Comparison of ENCODE assay signal across 28 cellular contexts in genomic region chr7:158461824-158462223, GRCh38.
"Had no signal": no experiment of that assay in that cellular context is flagged by ENCODE, and none has a peak within 500 bp of the region (broad histone marks: within the 10 kb centered on the region; RNA-seq: fewer than 3 reads in every experiment).

No MANE protein-coding gene starts in this region.

- H3K9me3 ChIP-seq: adrenal gland, breast epithelium had no signal

- H3K27me3 ChIP-seq: adrenal gland had no signal

- H3K36me3 ChIP-seq: adrenal gland, breast epithelium had no signal

- H3K36me3 Mint-ChIP-seq: activated CD4-positive, alpha-beta memory T cell treated with anti-CD3 and anti-CD28 coated beads for 36 hours; activated naive CD4-positive, alpha-beta T cell treated with anti-CD3 and anti-CD28 coated beads, Interleukin-2, amount 10 ng/mL, durations not matched to agents 7 days and 5 days; activated naive CD8-positive, alpha-beta T cell treated with anti-CD3 and anti-CD28 coated beads, Interleukin-2, amount 10 ng/mL, durations not matched to agents 7 days and 5 days had no signal

- H3K27me3 Mint-ChIP-seq: activated B cell treated with CpG ODN at 0.5 μM for 24 hours; activated CD4-positive, alpha-beta memory T cell treated with anti-CD3 and anti-CD28 coated beads for 36 hours; activated CD4-positive, alpha-beta T cell treated with anti-CD3 and anti-CD28 coated beads, Interleukin-2, amount 10 ng/mL, durations not matched to agents 7 days and 5 days; activated naive CD4-positive, alpha-beta T cell treated with anti-CD3 and anti-CD28 coated beads, Interleukin-2, amount 10 ng/mL, durations not matched to agents 7 days and 5 days; activated T-helper 17 cell treated with anti-CD3 and anti-CD28 coated beads, Interleukin-2, amount 50 U/mL, for 72 hours; IgD-negative memory B cell; T-helper 17 cell had no signal

- H3K9ac ChIP-seq: KMS-11 had no signal

- H3K27ac Mint-ChIP-seq: activated B cell treated with CpG ODN at 0.5 μM for 24 hours; activated CD4-positive, alpha-beta memory T cell treated with anti-CD3 and anti-CD28 coated beads for 36 hours; activated CD4-positive, alpha-beta T cell treated with anti-CD3 and anti-CD28 coated beads, Interleukin-2, amount 10 ng/mL, durations not matched to agents 7 days and 5 days; activated naive CD4-positive, alpha-beta T cell treated with anti-CD3 and anti-CD28 coated beads, Interleukin-2, amount 10 ng/mL, durations not matched to agents 7 days and 5 days; activated naive CD8-positive, alpha-beta T cell treated with anti-CD3 and anti-CD28 coated beads, Interleukin-2, amount 10 ng/mL, durations not matched to agents 7 days and 5 days; activated T-helper 17 cell treated with anti-CD3 and anti-CD28 coated beads, Interleukin-2, amount 50 U/mL, for 72 hours; IgD-negative memory B cell; T-helper 17 cell had no signal

- H3K4me1 ChIP-seq: adrenal gland, breast epithelium had no signal

- ATAC-seq: activated T-helper 17 cell treated with anti-CD3 and anti-CD28 coated beads, Interleukin-2, amount 50 U/mL, for 72 hours; T-helper 17 cell had no signal

- H3K4me3 Mint-ChIP-seq: activated B cell treated with CpG ODN at 0.5 μM for 24 hours; activated CD4-positive, alpha-beta memory T cell treated with anti-CD3 and anti-CD28 coated beads for 36 hours; activated CD4-positive, alpha-beta T cell treated with anti-CD3 and anti-CD28 coated beads, Interleukin-2, amount 10 ng/mL, durations not matched to agents 7 days and 5 days; activated naive CD4-positive, alpha-beta T cell treated with anti-CD3 and anti-CD28 coated beads, Interleukin-2, amount 10 ng/mL, durations not matched to agents 7 days and 5 days; activated naive CD8-positive, alpha-beta T cell treated with anti-CD3 and anti-CD28 coated beads, Interleukin-2, amount 10 ng/mL, durations not matched to agents 7 days and 5 days; activated T-helper 17 cell treated with anti-CD3 and anti-CD28 coated beads, Interleukin-2, amount 50 U/mL, for 72 hours; IgD-negative memory B cell; T-helper 17 cell had no signal

- H3K27ac ChIP-seq: adrenal gland, breast epithelium, KMS-11 had no signal

- H3K4me1 Mint-ChIP-seq: activated B cell treated with CpG ODN at 0.5 μM for 24 hours; activated CD4-positive, alpha-beta T cell treated with anti-CD3 and anti-CD28 coated beads, Interleukin-2, amount 10 ng/mL, durations not matched to agents 7 days and 5 days; activated naive CD4-positive, alpha-beta T cell treated with anti-CD3 and anti-CD28 coated beads, Interleukin-2, amount 10 ng/mL, durations not matched to agents 7 days and 5 days; activated naive CD8-positive, alpha-beta T cell treated with anti-CD3 and anti-CD28 coated beads, Interleukin-2, amount 10 ng/mL, durations not matched to agents 7 days and 5 days; activated T-helper 17 cell treated with anti-CD3 and anti-CD28 coated beads, Interleukin-2, amount 50 U/mL, for 72 hours; T-helper 17 cell had no signal

- DNase-seq: activated B cell treated with CpG ODN at 0.5 μM for 24 hours; activated CD4-positive, alpha-beta memory T cell treated with anti-CD3 and anti-CD28 coated beads for 36 hours; activated CD4-positive, alpha-beta T cell treated with anti-CD3 and anti-CD28 coated beads for 1 hour; activated CD4-positive, alpha-beta T cell treated with anti-CD3 and anti-CD28 coated beads, Interleukin-2, amount 10 ng/mL, durations not matched to agents 7 days and 5 days; activated CD8-positive, alpha-beta memory T cell treated with anti-CD3 and anti-CD28 coated beads for 24 hours; activated gamma-delta T cell; activated naive CD4-positive, alpha-beta T cell treated with anti-CD3 and anti-CD28 coated beads, Interleukin-2, amount 10 ng/mL, durations not matched to agents 7 days and 5 days; activated naive CD8-positive, alpha-beta T cell treated with anti-CD3 and anti-CD28 coated beads, Interleukin-2, amount 10 ng/mL, durations not matched to agents 7 days and 5 days; activated T-cell treated with anti-CD3 and anti-CD28 coated beads, Interleukin-2, amount 50 U/mL, for 48 hours; adrenal gland; aorta; central memory CD4-positive, alpha-beta T cell; MM.1S; NCI-H1105 treated with DMSO at 0.1 percent for 48 hours; NCI-H1436 treated with DMSO at 0.1 percent for 48 hours; NCI-H187; NCI-H2081; NCI-H446; NCI-H524; SHP77 treated with DMSO at 0.1 percent for 48 hours; T-helper 17 cell; T-helper 9 cell had no signal

- FAIRE-seq: RCC 7860, TTC549 had no signal

- H3K4me3 ChIP-seq: adrenal gland, breast epithelium had no signal
